Comparison of ENCODE assay signal across 8 cellular contexts in genomic region chr6:106325336-106326178, GRCh38. TPM values are rescaled to one million over a fixed set of nuclear protein-coding genes. Genes with fewer than 3 reads are reported as not detected.
DNase-seq lines count a peak whose midpoint lies in the region; TF ChIP-seq lines count a peak whose summit lies in the region.

TSS of gene ATG5 (minus strand) at chr6:106325760. CDS start at chr6:106316208, 9,552 bp downstream.

- H3K4me3 ChIP-seq in HFF-Myc (replicated peaks; ENCODE audit: low read depth, low read length) (peak within 1 kb of the TSS; percentile 93), neuron (ENCODE audit: low read length) (peak within 1 kb of the TSS; percentile 80), subcutaneous abdominal adipose tissue (ENCODE audit: low read depth in 1 of 5, low read length in 5 of 5) (peak within 1 kb of the TSS; percentile 88 to 99 (median 94))

- no peaks in the 10 kb centered on the region for H3K9me3 ChIP-seq in neuron (ENCODE audit: low read length)
- no peaks in the 10 kb centered on the region for H3K9me3 ChIP-seq in subcutaneous abdominal adipose tissue (ENCODE audit: control insufficient read depth in 5 of 5, low read length in 5 of 5)

- CTCF ChIA-PET in activated naive CD4-positive, alpha-beta T cell treated with anti-CD3 and anti-CD28 coated beads for 36 hours (lab: Charles Lee), result interaction anchor here (0.5 to 2.6 kb wide), 3 partner anchors 9 to 1133 kb away, joined by 3 to 12 read pairs (median 3); no protein-coding TSS in a partner anchor

- H3K4me1 ChIP-seq in neuron (ENCODE audit: insufficient read depth, low read length), result peaks cover 14% of the 10 kb centered on the region
- H3K4me1 ChIP-seq in subcutaneous abdominal adipose tissue (ENCODE audit: control insufficient read depth in 5 of 5, insufficient read depth in 5 of 5, low read length in 5 of 5), result peaks cover 7 to 22% (median 13%) of the 10 kb centered on the region in 5 donors

- peaks cover 39% of the 10 kb centered on the region for H3K4me1 Mint-ChIP-seq in activated naive CD4-positive, alpha-beta T cell treated with anti-CD3 and anti-CD28 coated beads for 36 hours (ENCODE audit: low read depth)

- H3K27me3 Mint-ChIP-seq in activated naive CD4-positive, alpha-beta T cell treated with anti-CD3 and anti-CD28 coated beads for 36 hours (ENCODE audit: low read depth), result no peaks in the 10 kb centered on the region

- H2AFZ ChIP-seq in neuron (ENCODE audit: low read depth, low read length), result peak within 1 kb of the TSS; percentile 67

- no peaks in the 10 kb centered on the region for H3K36me3 ChIP-seq in neuron (ENCODE audit: insufficient read depth, low read length)
- H3K36me3 ChIP-seq in subcutaneous abdominal adipose tissue (ENCODE audit: control insufficient read depth in 5 of 5, insufficient read depth in 5 of 5, low read length in 5 of 5), result no peaks in the 10 kb centered on the region

- peaks cover 7% of the 10 kb centered on the region for H3K27me3 ChIP-seq in neuron (ENCODE audit: insufficient read depth, low read length)
- peaks cover 0 to 3% (median 0%) of the 10 kb centered on the region in 5 donors for H3K27me3 ChIP-seq in subcutaneous abdominal adipose tissue (ENCODE audit: control insufficient read depth in 5 of 5, insufficient read depth in 4 of 5, low read length in 5 of 5)

- H3K9ac ChIP-seq in subcutaneous abdominal adipose tissue (ENCODE audit: low read length in 5 of 5), result peak within 1 kb of the TSS; percentile 75 to 97 (median 94)

- TF ChIP-seq CTCF in HFF-Myc (IDR thresholded peaks at IDR 0.05; ENCODE audit: low read depth, low read length, missing control alignments), result no peak

- peak within 1 kb of the TSS; percentile 99 for H3K4me3 Mint-ChIP-seq in activated naive CD4-positive, alpha-beta T cell treated with anti-CD3 and anti-CD28 coated beads for 36 hours

- peak within 1 kb of the TSS; percentile 91 for H3K27ac ChIP-seq in subcutaneous abdominal adipose tissue (ENCODE audit: low read depth, low read length)

- intact Hi-C loops in activated naive CD4-positive, alpha-beta T cell treated with anti-CD3 and anti-CD28 coated beads for 36 hours (cut with micrococcal nuclease), result loop anchor here (1.0 to 10.0 kb wide), 8 partner anchors 9 to 1134 kb away; partner anchors contain the start of genes BEND3, MTRES1, PDSS2 and QRSL1

- H3K36me3 Mint-ChIP-seq in activated naive CD4-positive, alpha-beta T cell treated with anti-CD3 and anti-CD28 coated beads for 36 hours (ENCODE audit: low read depth), result peaks cover 3% of the 10 kb centered on the region

- DNase-seq in GM03348 (ENCODE audit: low spot score) (peak; percentile 99), HFF-Myc (ENCODE audit: extremely low read depth, low read depth) (peak; percentile 97), NAMALWA (ENCODE audit: low spot score) (peak; percentile 99), SK-N-DZ (ENCODE audit: low spot score) (peak; percentile 99), foreskin melanocyte (peak; percentile 98)
- peak; percentile 100 for DNase-seq in activated naive CD4-positive, alpha-beta T cell treated with anti-CD3 and anti-CD28 coated beads for 36 hours

- peak within 1 kb of the TSS; percentile 89 for H3K27ac Mint-ChIP-seq in activated naive CD4-positive, alpha-beta T cell treated with anti-CD3 and anti-CD28 coated beads for 36 hours

- no peaks in the 10 kb centered on the region for H3K9me3 Mint-ChIP-seq in activated naive CD4-positive, alpha-beta T cell treated with anti-CD3 and anti-CD28 coated beads for 36 hours

RNA-seq across cellular contexts. Expression of gene ATG5, which starts in this region (rescaled TPM):
- 28.9 and 36.1 TPM in 2 replicates for polyA plus RNA-seq in SK-N-DZ (2014; cell fraction: cytosol; rRNA removed)
- 16.6 and 28.7 TPM in 2 replicates for polyA plus RNA-seq in SK-N-DZ (2014; cell fraction: nucleus; rRNA removed)
- total RNA-seq in activated naive CD4-positive, alpha-beta T cell treated with anti-CD3 and anti-CD28 coated beads for 36 hours, result 10 to 100 TPM; 20.2 to 20.7 TPM

Comparison
In these comparisons a context has a peak if more than half of its experiments do, and no peak if none do; other contexts are left out.
1. Peak in every context shown above with its lines: DNase-seq, H3K4me3 ChIP-seq and H3K27ac ChIP-seq.